ENCODE assay signal across 1 cellular context in the genomic region with DNA sequence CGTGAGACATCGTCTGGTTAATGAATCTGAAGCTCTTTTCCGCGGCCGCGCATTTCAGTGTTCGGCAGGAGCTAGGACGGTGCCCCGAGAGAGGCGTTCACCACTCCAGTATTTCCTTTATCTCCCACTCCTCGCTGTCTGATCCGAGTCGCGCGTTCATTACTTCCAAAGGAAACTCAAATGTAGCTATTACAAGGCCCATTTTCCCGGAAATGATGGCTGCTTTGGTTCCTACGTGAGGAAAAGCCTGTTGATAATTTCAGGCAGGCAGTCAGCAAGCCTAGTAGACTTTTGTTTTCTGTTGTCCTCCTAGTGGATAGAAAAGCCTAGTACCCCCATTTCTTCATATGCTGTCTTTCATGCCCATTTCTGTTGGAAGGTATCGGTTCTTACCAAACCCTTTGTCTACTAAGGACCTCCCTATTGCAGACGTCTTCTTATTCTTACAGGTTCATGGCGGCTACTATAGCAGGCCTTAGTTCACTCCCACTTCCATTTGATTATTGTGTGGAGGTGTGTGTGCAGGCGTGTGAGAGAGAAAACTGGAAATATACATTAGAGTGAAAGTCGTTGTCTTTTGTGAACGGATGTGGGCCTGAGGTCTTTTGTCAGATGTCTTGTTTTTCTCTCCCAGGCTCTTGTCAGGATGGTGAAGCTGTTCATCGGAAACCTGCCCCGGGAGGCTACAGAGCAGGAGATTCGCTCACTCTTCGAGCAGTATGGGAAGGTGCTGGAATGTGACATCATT.
TF ChIP-seq lines count a peak whose summit lies in the region.

No MANE protein-coding gene starts in this region.

TF ChIP-seq in GM12878, 131 proteins besides CTCF, POLR2A, EP300 and RAD21:
- no peak for TF ChIP-seq MXI1 (IDR thresholded peaks at IDR 0.05; ENCODE audit: low read depth, low read length)
- TF ChIP-seq, protein P1, sequence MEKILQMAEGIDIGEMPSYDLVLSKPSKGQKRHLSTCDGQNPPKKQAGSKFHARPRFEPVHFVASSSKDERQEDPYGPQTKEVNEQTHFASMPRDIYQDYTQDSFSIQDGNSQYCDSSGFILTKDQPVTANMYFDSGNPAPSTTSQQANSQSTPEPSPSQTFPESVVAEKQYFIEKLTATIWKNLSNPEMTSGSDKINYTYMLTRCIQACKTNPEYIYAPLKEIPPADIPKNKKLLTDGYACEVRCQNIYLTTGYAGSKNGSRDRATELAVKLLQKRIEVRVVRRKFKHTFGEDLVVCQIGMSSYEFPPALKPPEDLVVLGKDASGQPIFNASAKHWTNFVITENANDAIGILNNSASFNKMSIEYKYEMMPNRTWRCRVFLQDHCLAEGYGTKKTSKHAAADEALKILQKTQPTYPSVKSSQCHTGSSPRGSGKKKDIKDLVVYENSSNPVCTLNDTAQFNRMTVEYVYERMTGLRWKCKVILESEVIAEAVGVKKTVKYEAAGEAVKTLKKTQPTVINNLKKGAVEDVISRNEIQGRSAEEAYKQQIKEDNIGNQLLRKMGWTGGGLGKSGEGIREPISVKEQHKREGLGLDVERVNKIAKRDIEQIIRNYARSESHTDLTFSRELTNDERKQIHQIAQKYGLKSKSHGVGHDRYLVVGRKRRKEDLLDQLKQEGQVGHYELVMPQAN (conservative IDR thresholded peaks at IDR 0.05), result 0 out of 2 replicates have a peak, but pooled peaks have one; percentile 34
- TF ChIP-seq IKZF2 (IDR thresholded peaks at IDR 0.05), result peak in 1 of 2 experiments; percentile 1; a peak in 1 of 4 replicates
- peak; percentile 8; the same call in 1 of the 2 replicates for TF ChIP-seq PML (IDR thresholded peaks at IDR 0.05; ENCODE audit: low read length)
- no peak for TF ChIP-seq SIN3A (IDR thresholded peaks at IDR 0.05; ENCODE audit: low read depth, low read length)
- TF ChIP-seq MTA3 (IDR thresholded peaks at IDR 0.05; ENCODE audit: borderline replicate concordance, low read length), result peak; percentile 26; the same call in 1 of the 2 replicates
TF ChIP-seq in GM12878: peak in this region for 4.
